Comparison of ENCODE assay signal across 25 cellular contexts in genomic region chr3:15399970-15400369, GRCh38. TPM values are rescaled to one million over a fixed set of nuclear protein-coding genes. Genes with fewer than 3 reads are reported as not detected.
DNase-seq lines count a peak whose midpoint lies in the region; ATAC-seq and TF ChIP-seq lines count a peak whose summit lies in the region.
"Had no signal": no experiment of that assay in that cellular context is flagged by ENCODE, and none has a peak within 500 bp of the region (broad histone marks: within the 10 kb centered on the region; RNA-seq: fewer than 3 reads in every experiment).

No MANE protein-coding gene starts in this region.

- H3K36me3 Mint-ChIP-seq in activated CD8-positive, alpha-beta memory T cell treated with anti-CD3 and anti-CD28 coated beads, Interleukin-2, amount 10 ng/mL, durations not matched to agents 7 days and 5 days: no peaks in the 10 kb centered on the region
- no peaks in the 10 kb centered on the region for H3K36me3 Mint-ChIP-seq in activated T-helper 17 cell treated with anti-CD3 and anti-CD28 coated beads, Interleukin-2, amount 50 U/mL, for 72 hours (ENCODE audit: low read depth)

- H3K4me3 ChIP-seq in DND-41 (ENCODE audit: low read depth in 1 of 2, low read length in 2 of 2) (no peak overlapping the region), trophoblast cell (ENCODE audit: low read depth, low read length) (no peak overlapping the region)
- H3K4me3 ChIP-seq: gastrocnemius medialis, neural progenitor cell, Peyer's patch, thyroid gland, vagina had no signal

- H3K4me2 ChIP-seq in DND-41 (ENCODE audit: insufficient read depth, low read length) (no peak overlapping the region), trophoblast cell (ENCODE audit: low read length) (no peak overlapping the region)
- H3K4me2 ChIP-seq: neural progenitor cell had no signal

- no peak overlapping the region for H3K4me3 Mint-ChIP-seq in activated CD8-positive, alpha-beta memory T cell treated with anti-CD3 and anti-CD28 coated beads, Interleukin-2, amount 10 ng/mL, durations not matched to agents 7 days and 5 days
- peak overlapping the region; percentile 20 for H3K4me3 Mint-ChIP-seq in activated T-helper 17 cell treated with anti-CD3 and anti-CD28 coated beads, Interleukin-2, amount 50 U/mL, for 72 hours
- H3K4me3 Mint-ChIP-seq: B cell, neural progenitor cell had no signal

- H3K27me3 ChIP-seq in DND-41 (ENCODE audit: insufficient read depth, low read length, poor library complexity) (no peaks in the 10 kb centered on the region), trophoblast cell (ENCODE audit: insufficient read depth, low read length) (no peaks in the 10 kb centered on the region)
- H3K27me3 ChIP-seq: gastrocnemius medialis, neural progenitor cell, Peyer's patch, thyroid gland, vagina had no signal

- peaks cover 11% of the 10 kb centered on the region for H3K9me3 ChIP-seq in DND-41 (ENCODE audit: insufficient read depth, low read length, severe bottlenecking)
- H3K9me3 ChIP-seq in trophoblast cell (ENCODE audit: insufficient read depth, low read depth, low read length): peaks cover 9% of the 10 kb centered on the region
- H3K9me3 ChIP-seq: gastrocnemius medialis, Peyer's patch, thyroid gland, vagina had no signal

- H3K4me1 Mint-ChIP-seq in activated CD8-positive, alpha-beta memory T cell treated with anti-CD3 and anti-CD28 coated beads, Interleukin-2, amount 10 ng/mL, durations not matched to agents 7 days and 5 days: peaks cover 36% of the 10 kb centered on the region
- H3K4me1 Mint-ChIP-seq in activated T-helper 17 cell treated with anti-CD3 and anti-CD28 coated beads, Interleukin-2, amount 50 U/mL, for 72 hours: peaks cover 19% of the 10 kb centered on the region
- H3K4me1 Mint-ChIP-seq: neural progenitor cell had no signal

- peaks cover 5% of the 10 kb centered on the region for H3K27me3 Mint-ChIP-seq in activated CD8-positive, alpha-beta memory T cell treated with anti-CD3 and anti-CD28 coated beads, Interleukin-2, amount 10 ng/mL, durations not matched to agents 7 days and 5 days
- H3K27me3 Mint-ChIP-seq in activated T-helper 17 cell treated with anti-CD3 and anti-CD28 coated beads, Interleukin-2, amount 50 U/mL, for 72 hours: no peaks in the 10 kb centered on the region
- H3K27me3 Mint-ChIP-seq: B cell had no signal

- H2AFZ ChIP-seq in DND-41 (ENCODE audit: low read depth, low read length) (no peak overlapping the region), trophoblast cell (ENCODE audit: insufficient read depth, low read length, poor library complexity) (no peak overlapping the region)
- H2AFZ ChIP-seq: neural progenitor cell had no signal

- peak; percentile 80 for ATAC-seq in activated CD8-positive, alpha-beta memory T cell treated with anti-CD3 and anti-CD28 coated beads, Interleukin-2, amount 10 ng/mL, durations not matched to agents 7 days and 5 days
- ATAC-seq in DND-41 (ENCODE audit: insufficient read depth, low read depth) (peak; percentile 89), HG03457 (IDR thresholded peaks at IDR 0.05; ENCODE audit: unreplicated experiment) (no peak)
- peak; percentile 31 for ATAC-seq in activated T-helper 17 cell treated with anti-CD3 and anti-CD28 coated beads, Interleukin-2, amount 50 U/mL, for 72 hours (replicated peaks)
- ATAC-seq: gastrocnemius medialis, right cardiac atrium had no signal

- H3K79me1 ChIP-seq in trophoblast cell (ENCODE audit: low read length): peaks cover 1% of the 10 kb centered on the region

- H3K79me2 ChIP-seq in DND-41 (ENCODE audit: insufficient read depth, low read length) (no peaks in the 10 kb centered on the region), trophoblast cell (ENCODE audit: control insufficient read depth, insufficient read depth, low read length, poor library complexity) (no peaks in the 10 kb centered on the region)

- no peak overlapping the region for H4K91ac ChIP-seq in trophoblast cell (ENCODE audit: low read depth, low read length)

- H4K8ac ChIP-seq in trophoblast cell (ENCODE audit: low read depth, low read length): no peak overlapping the region

- no peak overlapping the region for H3K4ac ChIP-seq in trophoblast cell (ENCODE audit: low read depth, low read length)

- H3K27ac ChIP-seq in DND-41 (ENCODE audit: low read length) (no peak overlapping the region), trophoblast cell (ENCODE audit: low read depth, low read length) (no peak overlapping the region)
- H3K27ac ChIP-seq: gastrocnemius medialis, neural progenitor cell, Peyer's patch, thyroid gland, vagina had no signal

- H4K20me1 ChIP-seq in DND-41 (ENCODE audit: insufficient read depth, low read length): no peaks in the 10 kb centered on the region

- H2BK12ac ChIP-seq in trophoblast cell (ENCODE audit: low read length): peak overlapping the region; percentile 22

- H3K9me3 Mint-ChIP-seq in activated CD8-positive, alpha-beta memory T cell treated with anti-CD3 and anti-CD28 coated beads, Interleukin-2, amount 10 ng/mL, durations not matched to agents 7 days and 5 days (ENCODE audit: low read depth): no peaks in the 10 kb centered on the region
- no peaks in the 10 kb centered on the region for H3K9me3 Mint-ChIP-seq in activated T-helper 17 cell treated with anti-CD3 and anti-CD28 coated beads, Interleukin-2, amount 50 U/mL, for 72 hours

- H3K4me1 ChIP-seq in DND-41 (ENCODE audit: insufficient read depth, low read length): peaks cover 13% of the 10 kb centered on the region
- H3K4me1 ChIP-seq in trophoblast cell (ENCODE audit: control insufficient read depth in 1 of 2, insufficient read depth in 2 of 2, low read length in 2 of 2): peaks cover 4 to 5% of the 10 kb centered on the region in 2 experiments
- H3K4me1 ChIP-seq: gastrocnemius medialis, neural progenitor cell, Peyer's patch, thyroid gland, vagina had no signal

- H2BK5ac ChIP-seq in trophoblast cell (ENCODE audit: low read depth, low read length, poor library complexity): no peak overlapping the region

- H4K12ac ChIP-seq in trophoblast cell (ENCODE audit: low read depth, low read length): no peak overlapping the region

- WGBS in trophoblast cell (ENCODE audit: extremely low coverage, insufficient coverage, insufficient read length): no CpG with 5 or more reads among the region's 5 CpGs

- no peak for TF ChIP-seq CTCF in DND-41 (IDR thresholded peaks at IDR 0.05; ENCODE audit: borderline replicate concordance, extremely low read depth, low read length, poor library complexity, severe bottlenecking)

- no peak overlapping the region for H3K27ac Mint-ChIP-seq in activated CD8-positive, alpha-beta memory T cell treated with anti-CD3 and anti-CD28 coated beads, Interleukin-2, amount 10 ng/mL, durations not matched to agents 7 days and 5 days
- peak overlapping the region; percentile 65 for H3K27ac Mint-ChIP-seq in activated T-helper 17 cell treated with anti-CD3 and anti-CD28 coated beads, Interleukin-2, amount 50 U/mL, for 72 hours
- H3K27ac Mint-ChIP-seq: B cell, neural progenitor cell had no signal

- no peak overlapping the region for H3K23ac ChIP-seq in trophoblast cell (ENCODE audit: low read length)

- no peak overlapping the region for H3K9ac ChIP-seq in DND-41 (ENCODE audit: low read depth, low read length)
- no peak overlapping the region for H3K9ac ChIP-seq in trophoblast cell (ENCODE audit: low read length)
- H3K9ac ChIP-seq: neural progenitor cell had no signal

- H3K18ac ChIP-seq in trophoblast cell (ENCODE audit: low read length): no peak overlapping the region

- H3K36me3 ChIP-seq in DND-41 (ENCODE audit: insufficient read depth, low read length) (0 out of 2 replicates have a peak, but pooled peaks cover 4% of the 10 kb centered on the region), trophoblast cell (ENCODE audit: control insufficient read depth in 1 of 2, insufficient read depth in 2 of 2, low read length in 2 of 2) (peaks cover 0 to 5% of the 10 kb centered on the region in 2 experiments)
- H3K36me3 ChIP-seq: gastrocnemius medialis, neural progenitor cell, Peyer's patch, thyroid gland had no signal

- no peak overlapping the region for H2AK5ac ChIP-seq in trophoblast cell (ENCODE audit: low read length)

- CTCF ChIA-PET in activated CD8-positive, alpha-beta memory T cell treated with anti-CD3 and anti-CD28 coated beads, Interleukin-2, amount 10 ng/mL, durations not matched to agents 7 days and 5 days (lab: Charles Lee): interaction anchor here (0.8 to 4.4 kb wide), 12 partner anchors 15 to 292 kb away, joined by 3 to 44 read pairs (median 3); partner anchors contain the start of gene CAPN7

- no peak overlapping the region for H2BK120ac ChIP-seq in trophoblast cell (ENCODE audit: insufficient read depth, low read length, poor library complexity)

- H3K14ac ChIP-seq in trophoblast cell (ENCODE audit: low read length): no peak overlapping the region

- DNase-seq in activated CD8-positive, alpha-beta memory T cell treated with anti-CD3 and anti-CD28 coated beads, Interleukin-2, amount 10 ng/mL, durations not matched to agents 7 days and 5 days: peak; percentile 43
- DNase-seq in activated CD8-positive, alpha-beta memory T cell treated with anti-CD3 and anti-CD28 coated beads, Interleukin-2, amount 50 U/mL, for 4 hours: no peak
- DNase-seq in DND-41 (peak; percentile 71), trophoblast cell (no peak), pons (ENCODE audit: low spot score) (no peak), HT-29 (ENCODE audit: low spot score) (no peak)
- DNase-seq: activated CD4-positive, alpha-beta T cell treated with anti-CD3 and anti-CD28 coated beads, Interleukin-2, amount 50 U/mL, for 4 hours; activated T-cell treated with anti-CD3 and anti-CD28 coated beads for 4 hours; amygdala; COR-L47; gastrocnemius medialis; Kasumi-1; NCI-H1417; NCI-H2029 treated with DMSO at 0.1 percent for 48 hours; NCI-H2227 treated with DMSO at 0.1 percent for 48 hours; Peyer's patch; right cardiac atrium; SHP77; stimulated activated CD4-positive, alpha-beta T cell treated with anti-CD3 and anti-CD28 coated beads, Interleukin-1b, Interleukin-23, amount 100 ng/mL, for 48 hours; thyroid gland had no signal

RNA-seq across cellular contexts. Expression of gene METTL6, which starts 27.4 kb away (rescaled TPM):
- 10 to 100 TPM; 17.2 to 18.3 TPM for total RNA-seq in activated CD8-positive, alpha-beta memory T cell treated with anti-CD3 and anti-CD28 coated beads, Interleukin-2, amount 10 ng/mL, durations not matched to agents 7 days and 5 days
- 10 to 100 TPM; 16.5 to 19.7 TPM for total RNA-seq in activated T-helper 17 cell treated with anti-CD3 and anti-CD28 coated beads, Interleukin-2, amount 50 U/mL, for 72 hours
- 19.9 TPM in 2 replicates for polyA plus RNA-seq in trophoblast cell (2013)
- 8.7 and 10.4 TPM in 2 replicates for total RNA-seq in HT-29 (2014; rRNA removed; shearing (Covaris generic))

RNA-seq across cellular contexts. Expression of gene EAF1, which starts 27.4 kb away (rescaled TPM):
- total RNA-seq in activated CD8-positive, alpha-beta memory T cell treated with anti-CD3 and anti-CD28 coated beads, Interleukin-2, amount 10 ng/mL, durations not matched to agents 7 days and 5 days: 10 to 100 TPM; 27.3 to 29.5 TPM
- total RNA-seq in activated T-helper 17 cell treated with anti-CD3 and anti-CD28 coated beads, Interleukin-2, amount 50 U/mL, for 72 hours: 10 to 100 TPM; 31.5 to 37.0 TPM
- polyA plus RNA-seq in trophoblast cell (2013): 44.8 and 48.3 TPM in 2 replicates
- 19.6 and 25.2 TPM in 2 replicates for total RNA-seq in HT-29 (2014; rRNA removed; shearing (Covaris generic))

Comparison
In these comparisons a context has a peak if more than half of its experiments do, and no peak if none do; other contexts are left out.
1. DNase-seq: peak in activated CD8-positive, alpha-beta memory T cell treated with anti-CD3 and anti-CD28 coated beads, Interleukin-2, amount 10 ng/mL, durations not matched to agents 7 days and 5 days (single experiment) and DND-41 (single experiment); none in activated CD8-positive, alpha-beta memory T cell treated with anti-CD3 and anti-CD28 coated beads, Interleukin-2, amount 50 U/mL, for 4 hours (single experiment), trophoblast cell (0 of 2), pons (single experiment) and HT-29 (single experiment).